In the genomic region with DNA sequence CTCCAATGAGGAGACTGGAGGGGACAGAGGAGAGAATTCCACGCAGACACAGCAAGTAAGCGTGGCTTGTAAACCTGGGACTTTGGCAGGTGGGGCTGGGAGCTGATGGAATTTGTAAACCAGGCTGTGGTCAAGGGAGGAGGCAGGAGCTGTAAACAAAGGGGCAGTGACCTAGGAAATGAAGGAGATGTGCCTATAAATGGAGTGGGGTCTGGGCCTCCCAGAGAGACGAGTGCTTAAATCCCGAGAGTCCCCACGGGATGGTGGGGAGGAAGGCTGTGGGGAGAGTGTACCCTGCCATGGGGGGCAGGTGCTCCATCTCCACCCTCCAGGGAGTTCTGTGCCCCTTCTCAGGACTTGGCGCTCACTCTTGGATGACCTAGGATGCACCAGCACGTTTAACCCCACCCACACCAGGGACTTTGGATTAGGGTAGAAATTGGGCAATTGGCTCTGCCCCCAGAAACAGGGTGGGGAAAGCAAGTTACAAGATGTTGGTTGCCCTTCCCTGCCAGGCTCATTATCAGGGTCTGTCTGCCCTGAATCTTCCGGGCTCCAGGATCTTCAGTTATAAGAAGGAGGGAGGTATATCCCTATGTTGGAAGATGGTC, we compare ENCODE assay signal across 1 cellular context.
TF ChIP-seq lines count a peak whose summit lies in the region.

No MANE protein-coding gene starts in this region.

TF ChIP-seq in endothelial cell of umbilical vein, 7 proteins besides CTCF, POLR2A, EP300 and RAD21:
- TF ChIP-seq MYC (IDR thresholded peaks at IDR 0.05; ENCODE audit: low read depth, low read length) (no peak), FOS (IDR thresholded peaks at IDR 0.05; ENCODE audit: borderline replicate concordance, insufficient read depth, low read length) (no peak), EZH2 (IDR thresholded peaks at IDR 0.05; ENCODE audit: borderline replicate concordance, low read depth, low read length, severe bottlenecking) (no peak), JUN (IDR thresholded peaks at IDR 0.05; ENCODE audit: borderline replicate concordance, insufficient read depth, insufficient read length, low read depth) (no peak), POLR2AphosphoS5 (IDR thresholded peaks at IDR 0.05; ENCODE audit: insufficient read depth, low read depth, low read length) (no peak), GATA2 (IDR thresholded peaks at IDR 0.05; ENCODE audit: insufficient read depth, insufficient read length, low read depth, low read length) (no peak)
- TF ChIP-seq, protein P1, sequence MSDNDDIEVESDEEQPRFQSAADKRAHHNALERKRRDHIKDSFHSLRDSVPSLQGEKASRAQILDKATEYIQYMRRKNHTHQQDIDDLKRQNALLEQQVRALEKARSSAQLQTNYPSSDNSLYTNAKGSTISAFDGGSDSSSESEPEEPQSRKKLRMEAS (IDR thresholded peaks at IDR 0.05; ENCODE audit: insufficient read depth, insufficient read length), result no peak
